ENCODE assay signal across 1 cellular context in the genomic region with DNA sequence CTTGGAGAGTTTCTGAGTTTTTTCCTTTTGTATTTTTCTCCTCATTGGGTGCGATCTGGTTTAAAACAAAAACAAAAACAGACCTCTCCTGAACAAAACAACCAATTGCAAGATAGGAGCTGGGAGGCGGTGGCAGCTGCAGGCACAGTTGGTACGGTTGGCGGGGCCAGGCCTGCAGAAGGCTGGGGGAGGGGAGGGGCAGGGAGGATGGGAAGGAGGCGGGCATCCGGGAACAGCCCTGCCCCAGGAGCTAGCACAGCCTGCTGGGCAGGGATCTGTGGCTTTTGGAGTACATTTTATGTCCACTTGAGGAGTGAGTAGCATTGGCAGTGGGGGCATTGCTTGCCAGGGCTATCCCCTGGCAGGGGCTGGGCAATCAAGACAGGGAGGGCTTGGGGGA.
TF ChIP-seq lines count a peak whose summit lies in the region.

No MANE protein-coding gene starts in this region.

TF ChIP-seq in WTC11, 78 proteins besides CTCF, POLR2A, EP300 and RAD21 (continued from another document):
- TF ChIP-seq, protein P1, sequence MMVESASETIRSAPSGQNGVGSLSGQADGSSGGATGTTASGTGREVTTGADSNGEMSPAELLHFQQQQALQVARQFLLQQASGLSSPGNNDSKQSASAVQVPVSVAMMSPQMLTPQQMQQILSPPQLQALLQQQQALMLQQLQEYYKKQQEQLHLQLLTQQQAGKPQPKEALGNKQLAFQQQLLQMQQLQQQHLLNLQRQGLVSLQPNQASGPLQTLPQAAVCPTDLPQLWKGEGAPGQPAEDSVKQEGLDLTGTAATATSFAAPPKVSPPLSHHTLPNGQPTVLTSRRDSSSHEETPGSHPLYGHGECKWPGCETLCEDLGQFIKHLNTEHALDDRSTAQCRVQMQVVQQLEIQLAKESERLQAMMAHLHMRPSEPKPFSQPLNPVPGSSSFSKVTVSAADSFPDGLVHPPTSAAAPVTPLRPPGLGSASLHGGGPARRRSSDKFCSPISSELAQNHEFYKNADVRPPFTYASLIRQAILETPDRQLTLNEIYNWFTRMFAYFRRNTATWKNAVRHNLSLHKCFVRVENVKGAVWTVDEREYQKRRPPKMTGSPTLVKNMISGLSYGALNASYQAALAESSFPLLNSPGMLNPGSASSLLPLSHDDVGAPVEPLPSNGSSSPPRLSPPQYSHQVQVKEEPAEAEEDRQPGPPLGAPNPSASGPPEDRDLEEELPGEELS (CRISPR knock-in tag; IDR thresholded peaks at IDR 0.05) = no peak
- TF ChIP-seq, protein P2, sequence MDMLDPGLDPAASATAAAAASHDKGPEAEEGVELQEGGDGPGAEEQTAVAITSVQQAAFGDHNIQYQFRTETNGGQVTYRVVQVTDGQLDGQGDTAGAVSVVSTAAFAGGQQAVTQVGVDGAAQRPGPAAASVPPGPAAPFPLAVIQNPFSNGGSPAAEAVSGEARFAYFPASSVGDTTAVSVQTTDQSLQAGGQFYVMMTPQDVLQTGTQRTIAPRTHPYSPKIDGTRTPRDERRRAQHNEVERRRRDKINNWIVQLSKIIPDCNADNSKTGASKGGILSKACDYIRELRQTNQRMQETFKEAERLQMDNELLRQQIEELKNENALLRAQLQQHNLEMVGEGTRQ (CRISPR knock-in tag; IDR thresholded peaks at IDR 0.05) = no peak
- no peak for TF ChIP-seq MYBL2 (CRISPR knock-in tag; IDR thresholded peaks at IDR 0.05)
- TF ChIP-seq, protein P3, sequence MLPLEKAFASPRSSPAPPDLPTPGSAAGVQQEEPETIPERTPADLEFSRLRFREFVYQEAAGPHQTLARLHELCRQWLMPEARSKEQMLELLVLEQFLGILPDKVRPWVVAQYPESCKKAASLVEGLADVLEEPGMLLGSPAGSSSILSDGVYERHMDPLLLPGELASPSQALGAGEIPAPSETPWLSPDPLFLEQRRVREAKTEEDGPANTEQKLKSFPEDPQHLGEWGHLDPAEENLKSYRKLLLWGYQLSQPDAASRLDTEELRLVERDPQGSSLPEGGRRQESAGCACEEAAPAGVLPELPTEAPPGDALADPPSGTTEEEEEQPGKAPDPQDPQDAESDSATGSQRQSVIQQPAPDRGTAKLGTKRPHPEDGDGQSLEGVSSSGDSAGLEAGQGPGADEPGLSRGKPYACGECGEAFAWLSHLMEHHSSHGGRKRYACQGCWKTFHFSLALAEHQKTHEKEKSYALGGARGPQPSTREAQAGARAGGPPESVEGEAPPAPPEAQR (CRISPR knock-in tag; IDR thresholded peaks at IDR 0.05) = no peak
- TF ChIP-seq TCF7 (CRISPR knock-in tag; IDR thresholded peaks at IDR 0.05; ENCODE audit: low read depth) = no peak
- TF ChIP-seq, protein P4, sequence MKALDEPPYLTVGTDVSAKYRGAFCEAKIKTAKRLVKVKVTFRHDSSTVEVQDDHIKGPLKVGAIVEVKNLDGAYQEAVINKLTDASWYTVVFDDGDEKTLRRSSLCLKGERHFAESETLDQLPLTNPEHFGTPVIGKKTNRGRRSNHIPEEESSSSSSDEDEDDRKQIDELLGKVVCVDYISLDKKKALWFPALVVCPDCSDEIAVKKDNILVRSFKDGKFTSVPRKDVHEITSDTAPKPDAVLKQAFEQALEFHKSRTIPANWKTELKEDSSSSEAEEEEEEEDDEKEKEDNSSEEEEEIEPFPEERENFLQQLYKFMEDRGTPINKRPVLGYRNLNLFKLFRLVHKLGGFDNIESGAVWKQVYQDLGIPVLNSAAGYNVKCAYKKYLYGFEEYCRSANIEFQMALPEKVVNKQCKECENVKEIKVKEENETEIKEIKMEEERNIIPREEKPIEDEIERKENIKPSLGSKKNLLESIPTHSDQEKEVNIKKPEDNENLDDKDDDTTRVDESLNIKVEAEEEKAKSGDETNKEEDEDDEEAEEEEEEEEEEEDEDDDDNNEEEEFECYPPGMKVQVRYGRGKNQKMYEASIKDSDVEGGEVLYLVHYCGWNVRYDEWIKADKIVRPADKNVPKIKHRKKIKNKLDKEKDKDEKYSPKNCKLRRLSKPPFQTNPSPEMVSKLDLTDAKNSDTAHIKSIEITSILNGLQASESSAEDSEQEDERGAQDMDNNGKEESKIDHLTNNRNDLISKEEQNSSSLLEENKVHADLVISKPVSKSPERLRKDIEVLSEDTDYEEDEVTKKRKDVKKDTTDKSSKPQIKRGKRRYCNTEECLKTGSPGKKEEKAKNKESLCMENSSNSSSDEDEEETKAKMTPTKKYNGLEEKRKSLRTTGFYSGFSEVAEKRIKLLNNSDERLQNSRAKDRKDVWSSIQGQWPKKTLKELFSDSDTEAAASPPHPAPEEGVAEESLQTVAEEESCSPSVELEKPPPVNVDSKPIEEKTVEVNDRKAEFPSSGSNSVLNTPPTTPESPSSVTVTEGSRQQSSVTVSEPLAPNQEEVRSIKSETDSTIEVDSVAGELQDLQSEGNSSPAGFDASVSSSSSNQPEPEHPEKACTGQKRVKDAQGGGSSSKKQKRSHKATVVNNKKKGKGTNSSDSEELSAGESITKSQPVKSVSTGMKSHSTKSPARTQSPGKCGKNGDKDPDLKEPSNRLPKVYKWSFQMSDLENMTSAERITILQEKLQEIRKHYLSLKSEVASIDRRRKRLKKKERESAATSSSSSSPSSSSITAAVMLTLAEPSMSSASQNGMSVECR (CRISPR knock-in tag; IDR thresholded peaks at IDR 0.05; ENCODE audit: borderline replicate concordance) = no peak
- TF ChIP-seq, protein P5, sequence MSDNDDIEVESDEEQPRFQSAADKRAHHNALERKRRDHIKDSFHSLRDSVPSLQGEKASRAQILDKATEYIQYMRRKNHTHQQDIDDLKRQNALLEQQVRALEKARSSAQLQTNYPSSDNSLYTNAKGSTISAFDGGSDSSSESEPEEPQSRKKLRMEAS (CRISPR knock-in tag; IDR thresholded peaks at IDR 0.05) = no peak
- TF ChIP-seq FOXP1 (CRISPR knock-in tag; IDR thresholded peaks at IDR 0.05; ENCODE audit: borderline replicate concordance) = no peak
- TF ChIP-seq, protein P6, sequence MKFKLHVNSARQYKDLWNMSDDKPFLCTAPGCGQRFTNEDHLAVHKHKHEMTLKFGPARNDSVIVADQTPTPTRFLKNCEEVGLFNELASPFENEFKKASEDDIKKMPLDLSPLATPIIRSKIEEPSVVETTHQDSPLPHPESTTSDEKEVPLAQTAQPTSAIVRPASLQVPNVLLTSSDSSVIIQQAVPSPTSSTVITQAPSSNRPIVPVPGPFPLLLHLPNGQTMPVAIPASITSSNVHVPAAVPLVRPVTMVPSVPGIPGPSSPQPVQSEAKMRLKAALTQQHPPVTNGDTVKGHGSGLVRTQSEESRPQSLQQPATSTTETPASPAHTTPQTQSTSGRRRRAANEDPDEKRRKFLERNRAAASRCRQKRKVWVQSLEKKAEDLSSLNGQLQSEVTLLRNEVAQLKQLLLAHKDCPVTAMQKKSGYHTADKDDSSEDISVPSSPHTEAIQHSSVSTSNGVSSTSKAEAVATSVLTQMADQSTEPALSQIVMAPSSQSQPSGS (CRISPR knock-in tag; IDR thresholded peaks at IDR 0.05; ENCODE audit: borderline replicate concordance, low read depth) = no peak
